Comparison of ENCODE assay signal across 9 cellular contexts in genomic region chr4:105624530-105624929, GRCh38.
DNase-seq lines count a peak whose midpoint lies in the region; ATAC-seq, FAIRE-seq and TF ChIP-seq lines count a peak whose summit lies in the region.
"Had no signal": no experiment of that assay in that cellular context is flagged by ENCODE, and none has a peak within 500 bp of the region (broad histone marks: within the 10 kb centered on the region; RNA-seq: fewer than 3 reads in every experiment).

No MANE protein-coding gene starts in this region.

- no peak for TF ChIP-seq POLR2A in right lobe of liver (IDR thresholded peaks at IDR 0.05)

- ATAC-seq in HG02610 (IDR thresholded peaks at IDR 0.05; ENCODE audit: unreplicated experiment) (peak; percentile 47), SK-N-SH treated with all-trans-retinoic acid at 6 μM for 48 hours (peak; percentile 23; the same call in 2 of the 3 replicates), right lobe of liver (peak; percentile 82 to 92 (median 86))

- DNase-seq in GM18507 (ENCODE audit: extremely low spot score, insufficient read length, low read depth), result no peak
- DNase-seq in right lobe of liver, result peak; percentile 72 to 78 (median 77)
- no peak for DNase-seq in NK-92 treated with Interleukin-12 subunit alpha and Interleukin-12 subunit beta, amount 100 ng/mL, for 24 hours (lab: John Stamatoyannopoulos, UW)
- no peak for DNase-seq in COLO829 (ENCODE audit: low spot score)
- DNase-seq in AML-193 (lab: John Stamatoyannopoulos, UW), result no peak
- no peak for DNase-seq in NCI-H2029 treated with DMSO at 0.1 percent for 48 hours (lab: John Stamatoyannopoulos, UW)
- DNase-seq: NCI-H1930 had no signal

- no peak for TF ChIP-seq CTCF in right lobe of liver (IDR thresholded peaks at IDR 0.05)

- peak; percentile 80 for FAIRE-seq in GM18507 (lab: Jason Lieb, UNC)

- intact Hi-C loops in right lobe of liver (cut with DNase I), result no loop called here

- H3K27me3 ChIP-seq in right lobe of liver, result no peaks in the 10 kb centered on the region

- H3K36me3 ChIP-seq in right lobe of liver, result no peaks in the 10 kb centered on the region

- peak overlapping the region in 2 of 3 donors; percentile 33 to 35 for H3K27ac ChIP-seq in right lobe of liver

- H3K4me3 ChIP-seq in right lobe of liver, result no peak overlapping the region

- 8% methylated on average over 3 of the region's 4 CpGs for WGBS in right lobe of liver (ENCODE audit: insufficient coverage, low coverage, low lambda C conversion rate, missing lambda C conversion rate)

- H3K4me1 ChIP-seq in right lobe of liver, result peaks cover 0 to 46% (median 7%) of the 10 kb centered on the region in 4 donors

- no peaks in the 10 kb centered on the region for H3K9me3 ChIP-seq in right lobe of liver

TF ChIP-seq in SK-N-SH treated with all-trans-retinoic acid at 6 μM for 48 hours, 23 proteins besides CTCF, POLR2A, EP300 and RAD21:
- TF ChIP-seq ISL1 (CRISPR knock-in tag; IDR thresholded peaks at IDR 0.05), result no peak
- no peak for TF ChIP-seq ZC3H10 (CRISPR knock-in tag; IDR thresholded peaks at IDR 0.05)
- no peak for TF ChIP-seq TSHZ2 (CRISPR knock-in tag; IDR thresholded peaks at IDR 0.05)
- no peak for TF ChIP-seq ZFP30 (CRISPR knock-in tag; IDR thresholded peaks at IDR 0.05)
- TF ChIP-seq SNAI2 (CRISPR knock-in tag; IDR thresholded peaks at IDR 0.05), result no peak
- TF ChIP-seq PATZ1 (CRISPR knock-in tag; IDR thresholded peaks at IDR 0.05; ENCODE audit: borderline replicate concordance), result no peak
- no peak for TF ChIP-seq TOX (CRISPR knock-in tag; IDR thresholded peaks at IDR 0.05; ENCODE audit: borderline replicate concordance)
- TF ChIP-seq ARNTL (CRISPR knock-in tag; IDR thresholded peaks at IDR 0.05; ENCODE audit: borderline replicate concordance, low read depth), result no peak
- TF ChIP-seq CREB5 (CRISPR knock-in tag; IDR thresholded peaks at IDR 0.05; ENCODE audit: low read depth), result no peak

Comparison
In these comparisons a context has a peak if more than half of its experiments do, and no peak if none do; other contexts are left out.
1. DNase-seq: peak in right lobe of liver (3 of 3); none in GM18507 (single experiment), NK-92 treated with Interleukin-12 subunit alpha and Interleukin-12 subunit beta, amount 100 ng/mL, for 24 hours (single experiment), COLO829 (single experiment), AML-193 (0 of 2) and NCI-H2029 treated with DMSO at 0.1 percent for 48 hours (single experiment).
2. ATAC-seq: peak in every context shown above with its lines; median percentile 86 in right lobe of liver; 47 in HG02610; 23 in SK-N-SH treated with all-trans-retinoic acid at 6 μM for 48 hours.